In genomic region chr2:164600763-164601162, GRCh38 we compare ENCODE assay signal across 17 cellular contexts. TPM values are rescaled to one million over a fixed set of nuclear protein-coding genes. Genes with fewer than 3 reads are reported as not detected.
DNase-seq lines count a peak whose midpoint lies in the region; ATAC-seq and TF ChIP-seq lines count a peak whose summit lies in the region.
"Had no signal": no experiment of that assay in that cellular context is flagged by ENCODE, and none has a peak within 500 bp of the region (broad histone marks: within the 10 kb centered on the region; RNA-seq: fewer than 3 reads in every experiment).

No MANE protein-coding gene starts in this region.

- H3K27me3 ChIP-seq in right lobe of liver: no peaks in the 10 kb centered on the region
- H3K27me3 ChIP-seq: BLaER1 treated with 17β-estradiol and CSF1 and Interleukin-3, amounts not matched to agents 10 nM and 100 nM; Peyer's patch; SJSA1 had no signal

- no peaks in the 10 kb centered on the region for H3K36me3 ChIP-seq in right lobe of liver
- H3K36me3 ChIP-seq: BLaER1 treated with 17β-estradiol and CSF1 and Interleukin-3, amounts not matched to agents 10 nM and 100 nM; HAP-1; Peyer's patch; SJSA1 had no signal

- H3K9me3 ChIP-seq in right lobe of liver: no peaks in the 10 kb centered on the region
- H3K9me3 ChIP-seq: BLaER1 treated with 17β-estradiol and CSF1 and Interleukin-3, amounts not matched to agents 10 nM and 100 nM; Caco-2; HAP-1; Peyer's patch; SJSA1 had no signal

- ATAC-seq in right lobe of liver (peak; percentile 59 to 85 (median 78)), esophagus mucosa (no peak), omental fat pad (ENCODE audit: low FRiP score) (no peak)

- no peak for TF ChIP-seq CTCF in right lobe of liver (IDR thresholded peaks at IDR 0.05)
- no peak for TF ChIP-seq CTCF in omental fat pad (IDR thresholded peaks at IDR 0.05)

- 10% methylated on average over 1 of the region's 1 CpG for WGBS in right lobe of liver (ENCODE audit: insufficient coverage, low coverage, low lambda C conversion rate, missing lambda C conversion rate)

- intact Hi-C loops in right lobe of liver (cut with DNase I): no loop called here

- peaks cover 0 to 17% (median 5%) of the 10 kb centered on the region in 4 donors for H3K4me1 ChIP-seq in right lobe of liver
- H3K4me1 ChIP-seq: Caco-2, HAP-1, Peyer's patch, SJSA1 had no signal

- H3K4me3 ChIP-seq in right lobe of liver: no peak overlapping the region
- H3K4me3 ChIP-seq: BLaER1 treated with 17β-estradiol and CSF1 and Interleukin-3, amounts not matched to agents 10 nM and 100 nM; GM23338; HAP-1; Peyer's patch; SJSA1 had no signal

- TF ChIP-seq POLR2A in right lobe of liver (IDR thresholded peaks at IDR 0.05): no peak

- H3K27ac ChIP-seq in right lobe of liver: peak overlapping the region in 1 of 3 donors; percentile 27
- H3K27ac ChIP-seq: HL-60, Peyer's patch, SJSA1 had no signal

- DNase-seq in AG20443 (ENCODE audit: low spot score) (peak; percentile 26), NCI-H446 treated with DMSO at 0.1 percent for 48 hours (lab: John Stamatoyannopoulos, UW) (peak; percentile 17), fibroblast of gingiva (ENCODE audit: low read depth) (peak; percentile 69), right lobe of liver (no peak), omental fat pad (ENCODE audit: low spot score) (no peak)
- no peak for DNase-seq in activated naive CD4-positive, alpha-beta T cell (lab: John Stamatoyannopoulos, UW)
- DNase-seq: Caco-2; CD4-positive, alpha-beta memory T cell; NCI-H146; NCI-H524 treated with DMSO at 0.1 percent for 48 hours; Peyer's patch had no signal

RNA-seq across cellular contexts. Expression of gene GRB14, which starts 20.5 kb away (rescaled TPM):
- 10 to 100 TPM; 23.8 to 50.5 (median 36.2) TPM for total RNA-seq in right lobe of liver
- total RNA-seq in esophagus mucosa: 0.36 TPM
- 1 to 10 TPM; 4.5 to 7.4 (median 5.3) TPM for total RNA-seq in omental fat pad
- total RNA-seq: CD4-positive, alpha-beta memory T cell; SJSA1 had no signal

Comparison
In these comparisons a context has a peak if more than half of its experiments do, and no peak if none do; other contexts are left out.
1. DNase-seq: peak in AG20443 (single experiment), NCI-H446 treated with DMSO at 0.1 percent for 48 hours (single experiment) and fibroblast of gingiva (single experiment); none in right lobe of liver (0 of 3), activated naive CD4-positive, alpha-beta T cell (0 of 4) and omental fat pad (single experiment).
2. ATAC-seq: peak in right lobe of liver (4 of 4); none in esophagus mucosa (single experiment) and omental fat pad (single experiment).